Comparison of ENCODE assay signal across 8 cellular contexts in genomic region chr4:24988776-24989175, GRCh38. TPM values are rescaled to one million over a fixed set of nuclear protein-coding genes. Genes with fewer than 3 reads are reported as not detected.
DNase-seq lines count a peak whose midpoint lies in the region; ATAC-seq and TF ChIP-seq lines count a peak whose summit lies in the region.

No MANE protein-coding gene starts in this region.

- H3K9me3 ChIP-seq in HUES6 (ENCODE audit: control insufficient read depth, insufficient read depth, low read depth, low read length), result peaks cover 7% of the 10 kb centered on the region; the same call in 1 of the 2 replicates

- TF ChIP-seq CTCF in BJ (IDR thresholded peaks at IDR 0.05; ENCODE audit: insufficient read depth, low read depth, low read length), result peak; percentile 69

- H3K27me3 ChIP-seq in BJ (ENCODE audit: control insufficient read depth, insufficient read depth, low read length) (no peaks in the 10 kb centered on the region; the same call in 1 of the 2 replicates), HUES6 (ENCODE audit: control insufficient read depth, insufficient read depth, low read length) (no peaks in the 10 kb centered on the region)

- DNase-seq in BJ (ENCODE audit: low read depth) (no peak), amniotic epithelial cell (ENCODE audit: low read depth) (peak; percentile 12), iris pigment epithelial cell (ENCODE audit: low read depth) (peak; percentile 33), Ammon's horn (ENCODE audit: low spot score) (no peak), LoVo (ENCODE audit: low spot score) (no peak)

- H3K4me3 ChIP-seq in BJ (ENCODE audit: low read depth, low read length) (no peak overlapping the region), HUES6 (ENCODE audit: low read depth, low read length) (peak overlapping the region; percentile 15; the same call in 1 of the 2 replicates)

- CTCF ChIA-PET in BJ (lab: Yijun Ruan, JAX), result interaction anchor here (0.7 to 6.1 kb wide), 7 partner anchors 8 to 518 kb away, joined by 3 to 33 read pairs (median 5); no protein-coding TSS in a partner anchor

- ATAC-seq in GM18511 (IDR thresholded peaks at IDR 0.05; ENCODE audit: unreplicated experiment), result no peak
- no peak for ATAC-seq in HG03196 (IDR thresholded peaks at IDR 0.05; ENCODE audit: unreplicated experiment)

- H3K9ac ChIP-seq in HUES6 (ENCODE audit: low read length), result peak overlapping the region; percentile 35

- peaks cover 9% of the 10 kb centered on the region for H3K4me1 ChIP-seq in HUES6 (ENCODE audit: control insufficient read depth, insufficient read depth, low read length)

- no peaks in the 10 kb centered on the region for H3K36me3 ChIP-seq in BJ (ENCODE audit: control insufficient read depth, insufficient read depth, low read length)
- no peaks in the 10 kb centered on the region for H3K36me3 ChIP-seq in HUES6 (ENCODE audit: control insufficient read depth, insufficient read depth, low read length)

- no peak overlapping the region for H3K27ac ChIP-seq in HUES6 (ENCODE audit: low read depth, low read length)

- POLR2A ChIA-PET in BJ (lab: Charles Lee), result no interaction called here

RNA-seq across cellular contexts. Expression of gene LGI2, which starts 42.0 kb away (rescaled TPM):
- 0.01 TPM in 2 replicates for polyA plus RNA-seq in BJ (2011; rRNA removed)
- not detected in 2 replicates for polyA minus RNA-seq in BJ (2011; rRNA and poly(A)+ RNA removed)

Comparison
In these comparisons a context has a peak if more than half of its experiments do, and no peak if none do; other contexts are left out.
1. DNase-seq: peak in amniotic epithelial cell (single experiment) and iris pigment epithelial cell (single experiment); none in BJ (single experiment), Ammon's horn (single experiment) and LoVo (single experiment).